Comparison of ENCODE assay signal across 1 cellular context in genomic region chr17:44199553-44200477, GRCh38.
TF ChIP-seq lines count a peak whose summit lies in the region.

Gene ATXN7L3, minus strand, starts transcription at chr17:44199884. Its CDS starts 1,814 bp downstream, at chr17:44198070.

TF ChIP-seq in K562, 482 proteins besides CTCF, POLR2A, EP300 and RAD21 (continued from another document and continues in another):
- TF ChIP-seq ZNF277 (CRISPR knock-in tag; IDR thresholded peaks at IDR 0.05; ENCODE audit: borderline replicate concordance): no peak
- no peak for TF ChIP-seq RUNX1 (IDR thresholded peaks at IDR 0.05; ENCODE audit: low read depth)
- TF ChIP-seq STAT5B (CRISPR knock-in tag; IDR thresholded peaks at IDR 0.05): no peak
- no peak for TF ChIP-seq ATF3 (IDR thresholded peaks at IDR 0.05)
- TF ChIP-seq ATF3 (CRISPR knock-in tag; conservative IDR thresholded peaks at IDR 0.05): no peak
- TF ChIP-seq GABPB2 (CRISPR knock-in tag; conservative IDR thresholded peaks at IDR 0.05): no peak
- TF ChIP-seq MLLT1 (IDR thresholded peaks at IDR 0.05): no peak
- TF ChIP-seq TCFL5 (CRISPR knock-in tag; conservative IDR thresholded peaks at IDR 0.05): no peak
- no peak for TF ChIP-seq ZEB2 (IDR thresholded peaks at IDR 0.05)
- 0 out of 2 replicates have a peak, but pooled peaks have one; percentile 23 for TF ChIP-seq KAT7 (CRISPR knock-in tag; IDR thresholded peaks at IDR 0.05; ENCODE audit: borderline replicate concordance)
- no peak for TF ChIP-seq CUX1 (CRISPR knock-in tag; IDR thresholded peaks at IDR 0.05)
- TF ChIP-seq HMG20B (CRISPR knock-in tag; IDR thresholded peaks at IDR 0.05): no peak
- TF ChIP-seq IRF1 (CRISPR knock-in tag; IDR thresholded peaks at IDR 0.05; ENCODE audit: borderline replicate concordance): no peak
- no peak for TF ChIP-seq HSF4 (CRISPR knock-in tag; IDR thresholded peaks at IDR 0.05; ENCODE audit: borderline replicate concordance)
- no peak for TF ChIP-seq ZKSCAN8 (CRISPR knock-in tag; IDR thresholded peaks at IDR 0.05)
- no peak for TF ChIP-seq CBFB (CRISPR knock-in tag; IDR thresholded peaks at IDR 0.05)
- no peak for TF ChIP-seq MITF (IDR thresholded peaks at IDR 0.05)
- TF ChIP-seq NEUROD1 (IDR thresholded peaks at IDR 0.05; ENCODE audit: borderline replicate concordance, low read depth, low read length, partially characterized antibody): peak; percentile 74
- no peak for TF ChIP-seq ZBTB33 (CRISPR knock-in tag; IDR thresholded peaks at IDR 0.05)
- TF ChIP-seq ZNF347 (CRISPR knock-in tag; IDR thresholded peaks at IDR 0.05; ENCODE audit: low read depth): no peak
- no peak for TF ChIP-seq EWSR1 (IDR thresholded peaks at IDR 0.05; ENCODE audit: borderline replicate concordance, low read depth, partially characterized antibody)
- TF ChIP-seq XRCC5 (IDR thresholded peaks at IDR 0.05; ENCODE audit: low read depth, low read length): no peak
- TF ChIP-seq PREB (CRISPR knock-in tag; IDR thresholded peaks at IDR 0.05): no peak
- TF ChIP-seq GTF3C2 (IDR thresholded peaks at IDR 0.05; ENCODE audit: borderline replicate concordance, extremely low read depth, insufficient read length): no peak
- TF ChIP-seq TBP (optimal IDR thresholded peaks at IDR 0.05; ENCODE audit: low read depth, low read length): peak; percentile 7
- no peak for TF ChIP-seq GTF2B (IDR thresholded peaks at IDR 0.05; ENCODE audit: extremely low read depth, insufficient read length)
- TF ChIP-seq NONO (IDR thresholded peaks at IDR 0.05; ENCODE audit: low read depth in 2 of 2, low read length in 1 of 2): no peak
- no peak for TF ChIP-seq POLR2B (IDR thresholded peaks at IDR 0.05; ENCODE audit: low read depth, partially characterized antibody)
- TF ChIP-seq HCFC1 (IDR thresholded peaks at IDR 0.05; ENCODE audit: low read depth, low read length): peak; percentile 64
- peak in 1 of 2 experiments; percentile 95; a peak in 3 of 4 replicates for TF ChIP-seq MAZ (CRISPR knock-in tag; conservative IDR thresholded peaks at IDR 0.05 in 1 of 2, IDR thresholded peaks at IDR 0.05 in 1 of 2)
- TF ChIP-seq TEAD2 (tag; IDR thresholded peaks at IDR 0.05): no peak
- TF ChIP-seq ZNF764 (CRISPR knock-in tag; IDR thresholded peaks at IDR 0.05; ENCODE audit: low read depth): no peak
- TF ChIP-seq RBM34 (IDR thresholded peaks at IDR 0.05; ENCODE audit: borderline replicate concordance, insufficient read depth, low read length): no peak
- TF ChIP-seq PRPF4 (IDR thresholded peaks at IDR 0.05; ENCODE audit: insufficient read depth, low read depth, low read length, poor library complexity, severe bottlenecking): no peak
- no peak for TF ChIP-seq ZNF740 (CRISPR knock-in tag; IDR thresholded peaks at IDR 0.05)
- TF ChIP-seq ZNF740 (tag; IDR thresholded peaks at IDR 0.05): peak in 1 of 2 experiments; percentile 92; a peak in 2 of 4 replicates
- TF ChIP-seq CXXC5 (CRISPR knock-in tag; IDR thresholded peaks at IDR 0.05): peak; percentile 66; the same call in 1 of the 2 replicates
- no peak for TF ChIP-seq RBM39 (optimal IDR thresholded peaks at IDR 0.05; ENCODE audit: low read depth, low read length)
- TF ChIP-seq SMARCA5 (IDR thresholded peaks at IDR 0.05): no peak
